Comparison of ENCODE assay signal across 16 cellular contexts in the genomic region with DNA sequence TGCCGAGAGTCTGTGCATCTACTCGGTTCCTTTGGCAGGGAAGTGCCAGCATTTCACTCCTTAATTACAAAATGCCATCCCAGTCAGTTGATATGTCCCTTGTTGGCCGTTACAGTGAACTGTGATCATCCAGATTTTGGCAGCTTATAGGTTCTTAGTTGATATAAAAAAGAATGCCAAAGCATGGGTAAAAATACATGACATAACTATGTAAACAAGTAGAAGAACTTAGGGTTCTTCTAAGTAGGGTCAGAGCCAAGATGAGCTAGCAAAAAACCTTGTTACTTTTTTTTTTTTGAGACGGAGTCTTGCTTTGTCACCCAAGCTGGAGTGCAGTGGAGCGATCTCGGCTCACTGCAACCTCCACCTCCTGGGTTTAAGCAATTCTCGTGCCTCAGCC.
DNase-seq lines count a peak whose midpoint lies in the region; TF ChIP-seq lines count a peak whose summit lies in the region.
"Had no signal": no experiment of that assay in that cellular context is flagged by ENCODE, and none has a peak within 500 bp of the region (broad histone marks: within the 10 kb centered on the region; RNA-seq: fewer than 3 reads in every experiment).

No MANE protein-coding gene starts in this region.

- H3K27ac ChIP-seq in caudate nucleus (ENCODE audit: low read depth, low read length): peak overlapping the region; percentile 71
- H3K27ac ChIP-seq in CD4-positive, alpha-beta memory T cell (ENCODE audit: low read depth, low read length): no peak overlapping the region

- no peaks in the 10 kb centered on the region for H3K4me1 ChIP-seq in CD4-positive, alpha-beta memory T cell (ENCODE audit: insufficient read depth, low read length)

- CTCF ChIA-PET in CD4-positive, alpha-beta memory T cell (lab: Charles Lee; ENCODE audit: partially characterized antibody): no interaction called here

- no peak for DNase-seq in HFFc6
- no peak for DNase-seq in caudate nucleus (lab: John Stamatoyannopoulos, UW)
- DNase-seq in mesothelial cell of epicardium (ENCODE audit: low spot score in 2 of 2, unreplicated experiment in 2 of 2): no peak
- peak; percentile 58 for DNase-seq in superior temporal gyrus (ENCODE audit: extremely low spot score)
- DNase-seq in NCI-H1417 treated with DMSO at 0.1 percent for 48 hours (lab: John Stamatoyannopoulos, UW): no peak
- no peak for DNase-seq in CD4-positive, alpha-beta memory T cell
- DNase-seq in amygdala (lab: John Stamatoyannopoulos, UW): no peak
- DNase-seq: activated B cell treated with CpG ODN at 0.5 μM for 24 hours; activated naive CD8-positive, alpha-beta T cell treated with anti-CD3 and anti-CD28 coated beads, Interleukin-2, amount 10 ng/mL, durations not matched to agents 7 days and 5 days; cerebellar nuclear complex; foreskin melanocyte; MM.1S; NCI-H1694; NCI-H446; SHP77 treated with DMSO at 0.1 percent for 48 hours; stimulated activated naive CD4-positive, alpha-beta T cell had no signal

- H3K9me3 Mint-ChIP-seq in HFFc6 (no peaks in the 10 kb centered on the region), mesothelial cell of epicardium (no peaks in the 10 kb centered on the region)
- H3K9me3 Mint-ChIP-seq in CD4-positive, alpha-beta memory T cell: no peaks in the 10 kb centered on the region
- H3K9me3 Mint-ChIP-seq: activated B cell treated with CpG ODN at 0.5 μM for 24 hours; activated naive CD8-positive, alpha-beta T cell treated with anti-CD3 and anti-CD28 coated beads, Interleukin-2, amount 10 ng/mL, durations not matched to agents 7 days and 5 days had no signal

- intact Hi-C loops in CD4-positive, alpha-beta memory T cell (cut with micrococcal nuclease): no loop called here

- no peaks in the 10 kb centered on the region for H3K27me3 ChIP-seq in CD4-positive, alpha-beta memory T cell (ENCODE audit: insufficient read depth, low read length)

- peaks cover 40% of the 10 kb centered on the region for H3K36me3 ChIP-seq in CD4-positive, alpha-beta memory T cell (ENCODE audit: insufficient read depth, low read length)

- H3K9me3 ChIP-seq in CD4-positive, alpha-beta memory T cell (ENCODE audit: control insufficient read depth in 1 of 2, low read length in 2 of 2): no peaks in the 10 kb centered on the region

- H3K36me3 Mint-ChIP-seq in HFFc6 (ENCODE audit: low read depth) (peaks cover 59% of the 10 kb centered on the region), mesothelial cell of epicardium (peaks cover 30% of the 10 kb centered on the region)
- peaks cover 61 to 70% of the 10 kb centered on the region in 2 donors for H3K36me3 Mint-ChIP-seq in CD4-positive, alpha-beta memory T cell

- TF ChIP-seq CTCF in HFFc6 (IDR thresholded peaks at IDR 0.05) (no peak), mesothelial cell of epicardium (IDR thresholded peaks at IDR 0.05; ENCODE audit: unreplicated experiment) (no peak)

- H3K4me3 Mint-ChIP-seq in HFFc6: no peak overlapping the region
- no peak overlapping the region for H3K4me3 Mint-ChIP-seq in mesothelial cell of epicardium
- no peak overlapping the region for H3K4me3 Mint-ChIP-seq in CD4-positive, alpha-beta memory T cell
- H3K4me3 Mint-ChIP-seq: activated B cell treated with CpG ODN at 0.5 μM for 24 hours; activated naive CD8-positive, alpha-beta T cell treated with anti-CD3 and anti-CD28 coated beads, Interleukin-2, amount 10 ng/mL, durations not matched to agents 7 days and 5 days had no signal

- H3K4me3 ChIP-seq in CD4-positive, alpha-beta memory T cell (ENCODE audit: low read length in 2 of 2): no peak overlapping the region

- peak overlapping the region; percentile 82 for H3K27ac Mint-ChIP-seq in HFFc6
- peak overlapping the region; percentile 59 for H3K27ac Mint-ChIP-seq in mesothelial cell of epicardium
- H3K27ac Mint-ChIP-seq in CD4-positive, alpha-beta memory T cell: no peak overlapping the region
- H3K27ac Mint-ChIP-seq: activated B cell treated with CpG ODN at 0.5 μM for 24 hours; activated naive CD8-positive, alpha-beta T cell treated with anti-CD3 and anti-CD28 coated beads, Interleukin-2, amount 10 ng/mL, durations not matched to agents 7 days and 5 days had no signal

- H3K27me3 Mint-ChIP-seq in HFFc6 (ENCODE audit: insufficient read depth): peaks cover 2% of the 10 kb centered on the region; the same call in 1 of the 2 replicates
- no peaks in the 10 kb centered on the region for H3K27me3 Mint-ChIP-seq in mesothelial cell of epicardium (ENCODE audit: low read depth)
- H3K27me3 Mint-ChIP-seq in CD4-positive, alpha-beta memory T cell: no peaks in the 10 kb centered on the region
- H3K27me3 Mint-ChIP-seq: activated B cell treated with CpG ODN at 0.5 μM for 24 hours; activated naive CD8-positive, alpha-beta T cell treated with anti-CD3 and anti-CD28 coated beads, Interleukin-2, amount 10 ng/mL, durations not matched to agents 7 days and 5 days had no signal

- POLR2A ChIA-PET in CD4-positive, alpha-beta memory T cell (lab: Charles Lee; ENCODE audit: partially characterized antibody): no interaction called here

- peaks cover 30% of the 10 kb centered on the region for H3K4me1 Mint-ChIP-seq in HFFc6 (ENCODE audit: low read depth)
- peaks cover 34% of the 10 kb centered on the region for H3K4me1 Mint-ChIP-seq in mesothelial cell of epicardium
- H3K4me1 Mint-ChIP-seq in CD4-positive, alpha-beta memory T cell: no peaks in the 10 kb centered on the region
- H3K4me1 Mint-ChIP-seq: activated B cell treated with CpG ODN at 0.5 μM for 24 hours; activated naive CD8-positive, alpha-beta T cell treated with anti-CD3 and anti-CD28 coated beads, Interleukin-2, amount 10 ng/mL, durations not matched to agents 7 days and 5 days had no signal

Comparison
In these comparisons a context has a peak if more than half of its experiments do, and no peak if none do; other contexts are left out.
1. H3K27ac Mint-ChIP-seq: peak in HFFc6 (single experiment) and mesothelial cell of epicardium (single experiment); none in CD4-positive, alpha-beta memory T cell (0 of 7).